In genomic region chr4:6458528-6458927, GRCh38 we compare ENCODE assay signal across 25 cellular contexts. TPM values are rescaled to one million over a fixed set of nuclear protein-coding genes. Genes with fewer than 3 reads are reported as not detected.
"Had no signal": no experiment of that assay in that cellular context is flagged by ENCODE, and none has a peak within 500 bp of the region (broad histone marks: within the 10 kb centered on the region; RNA-seq: fewer than 3 reads in every experiment).

No MANE protein-coding gene starts in this region.

- H3K4me1 ChIP-seq: left ventricle myocardium inferior, prostate gland, tibial nerve, uterus had no signal

- H3K27me3 ChIP-seq: neural progenitor cell, ovary, tibial nerve, uterus had no signal

- H3K4me3 Mint-ChIP-seq: immature natural killer cell; mesothelial cell of epicardium; naive B cell; natural killer cell; nephron progenitor cell; neural progenitor cell; stimulated activated effector memory CD8-positive, alpha-beta T cell treated with anti-CD3 and anti-CD28 coated beads, Interleukin-12 subunit alpha, Interleukin-12 subunit beta, amount 100 ng/mL, for 72 hours; stimulated activated naive CD8-positive, alpha-beta T cell treated with anti-CD3 and anti-CD28 coated beads, Interleukin-15, Interleukin-2, amounts not matched to agents 100 ng/mL and 50 ng/mL, for 24 hours; type B pancreatic cell had no signal

- H3K4me2 ChIP-seq: neural progenitor cell had no signal

- H3K36me3 Mint-ChIP-seq: immature natural killer cell; mesothelial cell of epicardium; natural killer cell; neural progenitor cell; stimulated activated effector memory CD8-positive, alpha-beta T cell treated with anti-CD3 and anti-CD28 coated beads, Interleukin-12 subunit alpha, Interleukin-12 subunit beta, amount 100 ng/mL, for 72 hours had no signal

- H3K27ac Mint-ChIP-seq: immature natural killer cell; mesothelial cell of epicardium; naive B cell; natural killer cell; nephron progenitor cell; neural progenitor cell; stimulated activated effector memory CD8-positive, alpha-beta T cell treated with anti-CD3 and anti-CD28 coated beads, Interleukin-12 subunit alpha, Interleukin-12 subunit beta, amount 100 ng/mL, for 72 hours; stimulated activated naive CD8-positive, alpha-beta T cell treated with anti-CD3 and anti-CD28 coated beads, Interleukin-15, Interleukin-2, amounts not matched to agents 100 ng/mL and 50 ng/mL, for 24 hours; type B pancreatic cell had no signal

- H3K4me1 Mint-ChIP-seq: immature natural killer cell; mesothelial cell of epicardium; naive B cell; natural killer cell; neural progenitor cell; stimulated activated effector memory CD8-positive, alpha-beta T cell treated with anti-CD3 and anti-CD28 coated beads, Interleukin-12 subunit alpha, Interleukin-12 subunit beta, amount 100 ng/mL, for 72 hours had no signal

- H3K9ac ChIP-seq: neural progenitor cell had no signal

- DNase-seq: hypothalamus; immature natural killer cell; left ventricle myocardium inferior; mesendoderm; naive B cell; natural killer cell; nephron progenitor cell; ovary; retina; right cardiac atrium; stimulated activated CD4-positive, alpha-beta T cell treated with anti-CD3 and anti-CD28 coated beads, Interleukin-4, amount 100 ng/mL, for 24 hours; stimulated activated naive CD4-positive, alpha-beta T cell; uterus had no signal

- H3K4me3 ChIP-seq: left ventricle myocardium inferior, lung, neural progenitor cell, ovary, prostate gland, skin epidermis, tibial nerve, uterus had no signal

- H3K9me3 Mint-ChIP-seq: natural killer cell; stimulated activated effector memory CD8-positive, alpha-beta T cell treated with anti-CD3 and anti-CD28 coated beads, Interleukin-12 subunit alpha, Interleukin-12 subunit beta, amount 100 ng/mL, for 72 hours; type B pancreatic cell had no signal

- H2AFZ ChIP-seq: neural progenitor cell had no signal

- H3K27ac ChIP-seq: left ventricle myocardium inferior, neural progenitor cell, ovary, prostate gland, skin epidermis, tibial nerve, uterus had no signal

- ATAC-seq: natural killer cell; right cardiac atrium; sciatic nerve; stimulated activated effector memory CD8-positive, alpha-beta T cell treated with anti-CD3 and anti-CD28 coated beads, Interleukin-12 subunit alpha, Interleukin-12 subunit beta, amount 100 ng/mL, for 72 hours had no signal

- H3K36me3 ChIP-seq: left ventricle myocardium inferior, neural progenitor cell, ovary, prostate gland, tibial nerve, uterus had no signal

- H3K9me3 ChIP-seq: ovary, prostate gland, uterus had no signal

RNA-seq across cellular contexts. Expression of gene PPP2R2C, which starts 13.9 kb away (rescaled TPM):
- total RNA-seq: kidney epithelial cell, mononuclear cell, natural killer cell had no signal
- polyA plus RNA-seq: immature natural killer cell had no signal
